ENCODE assay signal across 8 cellular contexts in the genomic region with DNA sequence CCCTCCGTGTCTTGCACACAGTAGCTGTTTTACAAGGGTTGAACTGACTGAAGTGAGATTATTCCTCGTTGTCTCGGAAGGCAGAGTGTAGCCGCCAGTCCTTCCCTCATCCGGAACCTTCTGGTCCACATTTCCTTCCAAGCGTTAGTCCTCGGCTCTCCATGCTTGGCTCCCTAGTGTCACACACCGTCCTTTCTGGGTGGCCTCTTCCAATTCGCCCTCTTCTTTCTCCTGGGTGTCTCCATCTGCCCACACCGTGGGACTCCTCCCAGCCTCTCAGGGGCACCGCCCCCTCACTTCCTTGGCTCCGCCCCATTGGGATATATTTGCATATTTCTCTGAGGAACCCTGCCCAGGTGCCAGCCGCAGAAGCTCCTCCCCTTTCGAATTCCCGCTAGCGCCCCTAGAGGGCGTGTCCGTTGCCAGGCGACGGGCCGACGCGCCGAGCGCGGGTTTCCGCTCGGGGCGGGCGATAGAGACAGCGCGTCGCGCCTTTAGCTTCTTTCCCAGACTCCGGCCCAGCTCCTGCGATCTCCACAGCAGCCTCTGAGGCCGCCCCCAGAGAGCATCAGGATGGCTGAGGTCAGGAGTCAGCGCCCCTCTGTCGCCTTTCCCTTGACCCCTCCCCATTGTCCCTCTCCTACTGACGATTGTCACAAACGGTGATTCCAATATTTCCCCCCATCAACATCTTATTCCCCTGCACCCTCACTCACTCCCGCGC. TPM values are rescaled to one million over a fixed set of nuclear protein-coding genes. Genes with fewer than 3 reads are reported as not detected.
DNase-seq lines count a peak whose midpoint lies in the region; ATAC-seq, FAIRE-seq and TF ChIP-seq lines count a peak whose summit lies in the region.

CFAP58 (plus strand) TSS at position 509 of the 724 bp plus-strand sequence; CDS start at position 574, 65 bp downstream.

- no peaks in the 10 kb centered on the region for H3K36me3 Mint-ChIP-seq in T-helper 2 cell treated with Interferon-gamma antibody and Interleukin-4, amounts not matched to agents 5 μg/mL and 100 μg/mL, for 36 hours (ENCODE audit: low read depth)
- H3K36me3 Mint-ChIP-seq in astrocyte (ENCODE audit: low read depth, unreplicated experiment), result no peaks in the 10 kb centered on the region

- ATAC-seq in GM18502 (IDR thresholded peaks at IDR 0.05; ENCODE audit: poor library complexity, unreplicated experiment), result peak; percentile 61
- peak; percentile 59 for ATAC-seq in HG02885 (IDR thresholded peaks at IDR 0.05; ENCODE audit: poor library complexity, unreplicated experiment)

- H3K9me3 Mint-ChIP-seq in T-helper 2 cell treated with Interferon-gamma antibody and Interleukin-4, amounts not matched to agents 5 μg/mL and 100 μg/mL, for 36 hours, result no peaks in the 10 kb centered on the region
- no peaks in the 10 kb centered on the region for H3K9me3 Mint-ChIP-seq in astrocyte (ENCODE audit: unreplicated experiment)

- H3K4me3 ChIP-seq in astrocyte (ENCODE audit: insufficient read depth, low read depth, low read length) (peak within 1 kb of the TSS; percentile 60), skeletal muscle cell (ENCODE audit: low read depth, low read length) (peak within 1 kb of the TSS; percentile 59)

- H3K79me2 ChIP-seq in astrocyte (ENCODE audit: insufficient read depth, low read length), result no peaks in the 10 kb centered on the region

- peaks cover 19% of the 10 kb centered on the region for H3K4me1 ChIP-seq in astrocyte (ENCODE audit: insufficient read depth, low read length)

- DNase-seq in NCI-H146 treated with DMSO at 0.1 percent for 48 hours (lab: John Stamatoyannopoulos, UW; ENCODE audit: unreplicated experiment), result peak; percentile 85
- peak; percentile 89 for DNase-seq in T-helper 2 cell treated with Interferon-gamma antibody and Interleukin-4, amounts not matched to agents 5 μg/mL and 100 μg/mL, for 36 hours (ENCODE audit: low spot score)
- DNase-seq in astrocyte (ENCODE audit: low read depth), result peak; percentile 62
- DNase-seq in iPS DF 4.7 (ENCODE audit: extremely low read depth, low spot score), result peak; percentile 88
- DNase-seq in skeletal muscle cell (ENCODE audit: low read depth), result no peak
- no peak for DNase-seq in amniotic stem cell (lab: John Stamatoyannopoulos, UW)

- H3K27me3 Mint-ChIP-seq in T-helper 2 cell treated with Interferon-gamma antibody and Interleukin-4, amounts not matched to agents 5 μg/mL and 100 μg/mL, for 36 hours (ENCODE audit: low read depth), result no peaks in the 10 kb centered on the region
- peaks cover 2% of the 10 kb centered on the region for H3K27me3 Mint-ChIP-seq in astrocyte (ENCODE audit: low read depth, unreplicated experiment)

- H3K4me1 Mint-ChIP-seq in T-helper 2 cell treated with Interferon-gamma antibody and Interleukin-4, amounts not matched to agents 5 μg/mL and 100 μg/mL, for 36 hours (ENCODE audit: low read depth), result peaks cover 17% of the 10 kb centered on the region
- peaks cover 9% of the 10 kb centered on the region for H3K4me1 Mint-ChIP-seq in astrocyte (ENCODE audit: low read depth, unreplicated experiment)

- peak; percentile 57 for TF ChIP-seq CTCF in astrocyte (IDR thresholded peaks at IDR 0.05; ENCODE audit: insufficient read depth, low read depth, low read length)

- no peaks in the 10 kb centered on the region for H3K36me3 ChIP-seq in astrocyte (ENCODE audit: insufficient read depth, low read length)

- H3K9ac ChIP-seq in astrocyte (ENCODE audit: low read length), result peak within 1 kb of the TSS; percentile 42

- no peaks in the 10 kb centered on the region for H4K20me1 ChIP-seq in astrocyte (ENCODE audit: insufficient read depth, low read length)

- peak within 1 kb of the TSS; percentile 70 for H3K27ac Mint-ChIP-seq in T-helper 2 cell treated with Interferon-gamma antibody and Interleukin-4, amounts not matched to agents 5 μg/mL and 100 μg/mL, for 36 hours
- no peak within 1 kb of the TSS for H3K27ac Mint-ChIP-seq in astrocyte (ENCODE audit: unreplicated experiment)

- H3K4me3 Mint-ChIP-seq in T-helper 2 cell treated with Interferon-gamma antibody and Interleukin-4, amounts not matched to agents 5 μg/mL and 100 μg/mL, for 36 hours, result no peak within 1 kb of the TSS
- peak within 1 kb of the TSS; percentile 81 for H3K4me3 Mint-ChIP-seq in astrocyte (ENCODE audit: unreplicated experiment)

- H3K9me3 ChIP-seq in astrocyte (ENCODE audit: insufficient read depth, low read depth, low read length), result no peaks in the 10 kb centered on the region

- H3K4me2 ChIP-seq in astrocyte (ENCODE audit: low read length), result peak within 1 kb of the TSS; percentile 83

- no peak for FAIRE-seq in astrocyte (lab: Jason Lieb, UNC)

- no peaks in the 10 kb centered on the region for H3K27me3 ChIP-seq in astrocyte (ENCODE audit: insufficient read depth, low read length)

- H2AFZ ChIP-seq in astrocyte (ENCODE audit: low read depth, low read length), result peak within 1 kb of the TSS; percentile 77

- H3K27ac ChIP-seq in astrocyte (ENCODE audit: low read depth, low read length), result no peak within 1 kb of the TSS

RNA-seq across cellular contexts. Expression of gene CFAP58, which starts in this region (rescaled TPM):
- total RNA-seq in astrocyte, result 0.82 and 0.86 TPM in 2 replicates

Comparison
In these comparisons a context has a peak if more than half of its experiments do, and no peak if none do; other contexts are left out.
1. Peak in DNase-seq, H3K4me3 ChIP-seq, H3K9ac ChIP-seq and H3K4me2 ChIP-seq in astrocyte; RNA of the gene not detected or under 1 TPM.
2. DNase-seq: peak in NCI-H146 treated with DMSO at 0.1 percent for 48 hours (single experiment), T-helper 2 cell treated with Interferon-gamma antibody and Interleukin-4, amounts not matched to agents 5 μg/mL and 100 μg/mL, for 36 hours (single experiment) and iPS DF 4.7 (single experiment); none in skeletal muscle cell (single experiment) and amniotic stem cell (single experiment).